Comparison of ENCODE assay signal across 9 cellular contexts in the genomic region with DNA sequence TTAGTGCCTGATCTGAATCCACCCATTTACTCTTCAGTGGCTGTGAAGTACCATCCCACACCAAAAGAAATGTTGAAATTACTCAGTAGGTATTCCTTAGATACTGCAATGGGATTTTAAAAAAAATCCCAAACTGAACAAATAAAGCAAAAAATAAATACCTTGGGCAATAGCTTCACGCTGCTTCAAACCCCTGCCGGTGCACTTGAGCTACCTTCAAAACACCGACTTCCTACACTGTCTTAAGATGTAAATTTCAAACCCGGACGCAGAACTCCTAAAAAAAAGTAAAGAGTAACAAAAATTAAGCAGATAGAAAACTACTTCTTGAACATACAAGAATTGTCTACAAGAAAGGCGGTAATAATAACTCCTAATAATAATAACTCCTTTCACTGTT. TPM values are rescaled to one million over a fixed set of nuclear protein-coding genes. Genes with fewer than 3 reads are reported as not detected.
DNase-seq lines count a peak whose midpoint lies in the region; ATAC-seq and TF ChIP-seq lines count a peak whose summit lies in the region.
"Had no signal": no experiment of that assay in that cellular context is flagged by ENCODE, and none has a peak within 500 bp of the region (broad histone marks: within the 10 kb centered on the region; RNA-seq: fewer than 3 reads in every experiment).

No MANE protein-coding gene starts in this region.

- intact Hi-C loops in adrenal gland (cut with DNase I) = no loop called here

- H3K27me3 ChIP-seq in H7 (ENCODE audit: control insufficient read depth, insufficient read depth, low read length) (peaks cover 34% of the 10 kb centered on the region), adrenal gland (peaks cover 12% of the 10 kb centered on the region), iPS-18a (ENCODE audit: control insufficient read depth, insufficient read depth, low read length) (peaks cover 43% of the 10 kb centered on the region), skeletal muscle satellite cell (ENCODE audit: control insufficient read depth, insufficient read depth, low read length) (no peaks in the 10 kb centered on the region)

- ATAC-seq in HG03097 (IDR thresholded peaks at IDR 0.05; ENCODE audit: low FRiP score, unreplicated experiment) = no peak
- ATAC-seq in HG03159 (IDR thresholded peaks at IDR 0.05; ENCODE audit: unreplicated experiment) = no peak
- ATAC-seq in HG03039 (IDR thresholded peaks at IDR 0.05; ENCODE audit: unreplicated experiment) = no peak

- H3K9ac ChIP-seq in iPS-18a (ENCODE audit: low read length) (no peak overlapping the region), skeletal muscle satellite cell (ENCODE audit: low read depth, low read length) (peak overlapping the region; percentile 86)

- DNase-seq in H7 (peak; percentile 4), adrenal gland (no peak)
- DNase-seq in stimulated activated CD8-positive, alpha-beta memory T cell treated with anti-CD3 and anti-CD28 coated beads, Interleukin-4, amount 100 ng/mL, for 48 hours = no peak
- DNase-seq: activated naive CD4-positive, alpha-beta T cell treated with Interleukin-2 at 50 U/mL for 16 hours had no signal

- no peaks in the 10 kb centered on the region for H3K36me3 ChIP-seq in H7 (replicated peaks; ENCODE audit: control insufficient read depth, insufficient read depth, low read length)
- H3K36me3 ChIP-seq in adrenal gland (replicated peaks in 1 of 2) = no peaks in the 10 kb centered on the region
- H3K36me3 ChIP-seq in iPS-18a (ENCODE audit: control insufficient read depth, low read depth, low read length) = no peaks in the 10 kb centered on the region
- H3K36me3 ChIP-seq in skeletal muscle satellite cell (ENCODE audit: insufficient read depth, low read length) = peaks cover 5% of the 10 kb centered on the region

- H3K4me1 ChIP-seq in adrenal gland (replicated peaks in 1 of 2) = peaks cover 0 to 3% of the 10 kb centered on the region in 2 donors
- H3K4me1 ChIP-seq in iPS-18a (ENCODE audit: control insufficient read depth, low read depth, low read length) = no peaks in the 10 kb centered on the region
- H3K4me1 ChIP-seq in skeletal muscle satellite cell (ENCODE audit: control insufficient read depth, insufficient read depth, low read length) = peaks cover 17% of the 10 kb centered on the region

- H3K27ac ChIP-seq in adrenal gland = peak overlapping the region in 3 of 5 donors; percentile 72 to 85 (median 77)
- H3K27ac ChIP-seq in iPS-18a (ENCODE audit: low read length) = no peak overlapping the region

- no peak for TF ChIP-seq POLR2A in adrenal gland (IDR thresholded peaks at IDR 0.05)

- WGBS in adrenal gland, 4 donors = 13 to 21% (median 13%) methylated on average over 6 of the region's 6 CpGs

- peak overlapping the region; percentile 96 for H3K4me2 ChIP-seq in skeletal muscle satellite cell (ENCODE audit: low read length)

- TF ChIP-seq CTCF in adrenal gland (IDR thresholded peaks at IDR 0.05) = no peak

- H3K9me3 ChIP-seq in adrenal gland (replicated peaks in 1 of 3) (no peaks in the 10 kb centered on the region), iPS-18a (ENCODE audit: control insufficient read depth, low read depth, low read length) (no peaks in the 10 kb centered on the region), skeletal muscle satellite cell (replicated peaks; ENCODE audit: low read length) (no peaks in the 10 kb centered on the region)

- H3K4me3 ChIP-seq in H7 (ENCODE audit: insufficient read depth, low read depth, low read length) = peak overlapping the region; percentile 47; the same call in 1 of the 2 replicates
- H3K4me3 ChIP-seq in adrenal gland = peak overlapping the region in 2 of 4 donors; percentile 38 to 57
- H3K4me3 ChIP-seq in iPS-18a (ENCODE audit: low read length) = peak overlapping the region; percentile 60
- H3K4me3 ChIP-seq in skeletal muscle satellite cell (ENCODE audit: low read length) = peak overlapping the region; percentile 76

RNA-seq across cellular contexts. Expression of a gene that starts 0.7 kb away (rescaled TPM):
- total RNA-seq in H7 (2014; rRNA removed; shearing (Covaris generic)) = not detected in 2 replicates
- total RNA-seq in adrenal gland = 10 to 100 TPM; 17.0 to 35.0 (median 26.5) TPM
- 1 to 10 TPM; 2.1 to 4.4 (median 3.2) TPM for polyA plus RNA-seq in adrenal gland
- 11.7 and 17.3 TPM in 2 replicates for total RNA-seq in skeletal muscle satellite cell (2012; rRNA removed)

Comparison
In these comparisons a context has a peak if more than half of its experiments do, and no peak if none do; other contexts are left out.
1. RNA of a gene that starts 0.7 kb away (total RNA-seq): 17.0 to 35.0 TPM in adrenal gland; not detected in H7; every median in the first group is over 10 times any median in the second.